In genomic region chr13:26253262-26253786, GRCh38 we compare ENCODE assay signal across 8 cellular contexts. TPM values are rescaled to one million over a fixed set of nuclear protein-coding genes. Genes with fewer than 3 reads are reported as not detected.
DNase-seq lines count a peak whose midpoint lies in the region; ATAC-seq and TF ChIP-seq lines count a peak whose summit lies in the region.

No MANE protein-coding gene starts in this region.

- H3K27ac Mint-ChIP-seq in activated naive CD4-positive, alpha-beta T cell treated with anti-CD3 and anti-CD28 coated beads, Interleukin-2, amount 50 U/mL, for 24 hours: peak overlapping the region; percentile 81
- H3K27ac Mint-ChIP-seq in memory B cell: peak overlapping the region; percentile 91

- H3K36me3 Mint-ChIP-seq in activated naive CD4-positive, alpha-beta T cell treated with anti-CD3 and anti-CD28 coated beads, Interleukin-2, amount 50 U/mL, for 24 hours: no peaks in the 10 kb centered on the region
- peaks cover 2% of the 10 kb centered on the region for H3K36me3 Mint-ChIP-seq in memory B cell

- DNase-seq in activated naive CD4-positive, alpha-beta T cell (lab: John Stamatoyannopoulos, UW): no peak
- no peak for DNase-seq in astrocyte of the spinal cord (ENCODE audit: low read depth, low spot score)
- DNase-seq in memory B cell (ENCODE audit: low spot score in 2 of 2): no peak
- DNase-seq in HuH-7 (ENCODE audit: low spot score): no peak
- no peak for DNase-seq in A172 (ENCODE audit: low spot score)

- H3K9me3 Mint-ChIP-seq in activated naive CD4-positive, alpha-beta T cell treated with anti-CD3 and anti-CD28 coated beads, Interleukin-2, amount 50 U/mL, for 24 hours: no peaks in the 10 kb centered on the region
- no peaks in the 10 kb centered on the region for H3K9me3 Mint-ChIP-seq in memory B cell

- H3K4me3 ChIP-seq in astrocyte of the spinal cord (ENCODE audit: low read depth, low read length) (peak overlapping the region; percentile 73), urinary bladder (ENCODE audit: low read depth, low read length) (peak overlapping the region; percentile 96)

- WGBS in urinary bladder: 37% methylated on average over 9 of the region's 9 CpGs

- no peaks in the 10 kb centered on the region for H3K27me3 Mint-ChIP-seq in activated naive CD4-positive, alpha-beta T cell treated with anti-CD3 and anti-CD28 coated beads, Interleukin-2, amount 50 U/mL, for 24 hours
- no peaks in the 10 kb centered on the region for H3K27me3 Mint-ChIP-seq in memory B cell

- peak overlapping the region; percentile 87 for H3K4me3 Mint-ChIP-seq in activated naive CD4-positive, alpha-beta T cell treated with anti-CD3 and anti-CD28 coated beads, Interleukin-2, amount 50 U/mL, for 24 hours
- peak overlapping the region; percentile 93 for H3K4me3 Mint-ChIP-seq in memory B cell

- TF ChIP-seq CTCF in astrocyte of the spinal cord (IDR thresholded peaks at IDR 0.05; ENCODE audit: low read depth, low read length): no peak

- peaks cover 38% of the 10 kb centered on the region for H3K4me1 Mint-ChIP-seq in activated naive CD4-positive, alpha-beta T cell treated with anti-CD3 and anti-CD28 coated beads, Interleukin-2, amount 50 U/mL, for 24 hours
- peaks cover 11% of the 10 kb centered on the region for H3K4me1 Mint-ChIP-seq in memory B cell

- no peaks in the 10 kb centered on the region for H3K36me3 ChIP-seq in urinary bladder (ENCODE audit: insufficient read depth)

- in situ Hi-C loops in astrocyte of the spinal cord (cut with HindIII; ENCODE audit: low sequenced_read_pairs): no loop called here

- no peak for ATAC-seq in memory B cell (ENCODE audit: low read depth)
- ATAC-seq in GM18867 (IDR thresholded peaks at IDR 0.05; ENCODE audit: unreplicated experiment): no peak

- no peak overlapping the region for H3K27ac ChIP-seq in urinary bladder (ENCODE audit: low read depth)

- H3K4me1 ChIP-seq in urinary bladder (ENCODE audit: insufficient read depth): no peaks in the 10 kb centered on the region

RNA-seq across cellular contexts. Expression of gene CDK8, which starts 0.6 kb away (rescaled TPM):
- total RNA-seq in urinary bladder: 34.0 TPM
- 15.5 TPM for polyA plus RNA-seq in urinary bladder
- total RNA-seq in A172 (2014; rRNA removed; shearing (Covaris generic)): 16.0 and 18.8 TPM in 2 replicates

RNA-seq across cellular contexts. Expression of gene RNF6, which starts 31.2 kb away (rescaled TPM):
- 32.4 TPM for total RNA-seq in urinary bladder
- 19.5 TPM for polyA plus RNA-seq in urinary bladder
- 49.0 and 61.9 TPM in 2 replicates for total RNA-seq in A172 (2014; rRNA removed; shearing (Covaris generic))
